Comparison of ENCODE assay signal across 17 cellular contexts in genomic region chr3:87191641-87192040, GRCh38. TPM values are rescaled to one million over a fixed set of nuclear protein-coding genes. Genes with fewer than 3 reads are reported as not detected.
DNase-seq lines count a peak whose midpoint lies in the region; ATAC-seq, FAIRE-seq and TF ChIP-seq lines count a peak whose summit lies in the region.
"Had no signal": no experiment of that assay in that cellular context is flagged by ENCODE, and none has a peak within 500 bp of the region (broad histone marks: within the 10 kb centered on the region; RNA-seq: fewer than 3 reads in every experiment).

No MANE protein-coding gene starts in this region.

- H3K79me2 ChIP-seq in astrocyte (ENCODE audit: insufficient read depth, low read length): no peaks in the 10 kb centered on the region

- in situ Hi-C loops in GM13976 (cut with MboI; ENCODE audit: low sequenced_read_pairs, unreplicated experiment): no loop called here

- FAIRE-seq in H54 (lab: Jason Lieb, UNC) (peak; percentile 15), astrocyte (lab: Jason Lieb, UNC) (no peak), pancreas (lab: Jason Lieb, UNC) (peak; percentile 47), RCC 7860 (lab: Jason Lieb, UNC) (no peak)
- FAIRE-seq: GM12892 had no signal

- TF ChIP-seq CTCF in BJ (IDR thresholded peaks at IDR 0.05; ENCODE audit: insufficient read depth, low read depth, low read length) (no peak), astrocyte (IDR thresholded peaks at IDR 0.05; ENCODE audit: insufficient read depth, low read depth, low read length) (no peak), pancreas (IDR thresholded peaks at IDR 0.05) (no peak), GM13976 (IDR thresholded peaks at IDR 0.05; ENCODE audit: borderline replicate concordance, control extremely low read depth, extremely low read depth, insufficient read depth, missing control alignments) (no peak)

- no peaks in the 10 kb centered on the region for H3K4me1 ChIP-seq in astrocyte (ENCODE audit: insufficient read depth, low read length)
- H3K4me1 ChIP-seq in pancreas: no peaks in the 10 kb centered on the region
- H3K4me1 ChIP-seq: BLaER1 had no signal

- H3K36me3 Mint-ChIP-seq in astrocyte (ENCODE audit: low read depth, unreplicated experiment): no peaks in the 10 kb centered on the region

- H3K27me3 ChIP-seq in BJ (ENCODE audit: control insufficient read depth, insufficient read depth, low read length): no peaks in the 10 kb centered on the region
- H3K27me3 ChIP-seq in astrocyte (ENCODE audit: insufficient read depth, low read length): no peaks in the 10 kb centered on the region
- no peaks in the 10 kb centered on the region for H3K27me3 ChIP-seq in pancreas
- H3K27me3 ChIP-seq: BLaER1 had no signal

- H3K9ac ChIP-seq in astrocyte (ENCODE audit: low read length): no peak overlapping the region
- H3K9ac ChIP-seq: BLaER1 had no signal

- H3K4me1 Mint-ChIP-seq in astrocyte (ENCODE audit: low read depth, unreplicated experiment): no peaks in the 10 kb centered on the region
- H3K4me1 Mint-ChIP-seq: CD8-positive, alpha-beta memory T cell had no signal

- no peak overlapping the region for H3K4me2 ChIP-seq in astrocyte (ENCODE audit: low read length)
- H3K4me2 ChIP-seq: BLaER1 had no signal

- peaks cover 8% of the 10 kb centered on the region for H3K9me3 Mint-ChIP-seq in astrocyte (ENCODE audit: unreplicated experiment)
- H3K9me3 Mint-ChIP-seq: CD8-positive, alpha-beta memory T cell had no signal

- no peak overlapping the region for H3K27ac ChIP-seq in astrocyte (ENCODE audit: low read depth, low read length)
- no peak overlapping the region for H3K27ac ChIP-seq in pancreas
- H3K27ac ChIP-seq: BLaER1 had no signal

- POLR2A ChIA-PET in BJ (lab: Charles Lee): no interaction called here

- intact Hi-C loops in pancreas (cut with DNase I): no loop called here

- H4K20me1 ChIP-seq in astrocyte (ENCODE audit: insufficient read depth, low read length): no peaks in the 10 kb centered on the region
- H4K20me1 ChIP-seq: BLaER1 had no signal

- TF ChIP-seq POLR2A in H54 (IDR thresholded peaks at IDR 0.05; ENCODE audit: low read depth, low read length): no peak

- H3K36me3 ChIP-seq in BJ (ENCODE audit: control insufficient read depth, insufficient read depth, low read length) (no peaks in the 10 kb centered on the region), astrocyte (ENCODE audit: insufficient read depth, low read length) (no peaks in the 10 kb centered on the region), pancreas (no peaks in the 10 kb centered on the region)
- H3K36me3 ChIP-seq: BLaER1 had no signal

- peak; percentile 41 for DNase-seq in BJ (ENCODE audit: low read depth)
- DNase-seq in H54 (ENCODE audit: insufficient read length, low spot score): no peak
- peak; percentile 12 for DNase-seq in astrocyte (ENCODE audit: low read depth)
- no peak for DNase-seq in pancreas
- no peak for DNase-seq in AML-193 (lab: John Stamatoyannopoulos, UW)
- no peak for DNase-seq in RCC 7860 (ENCODE audit: low spot score)
- DNase-seq in GM13976 (ENCODE audit: low spot score): no peak
- DNase-seq: CD8-positive, alpha-beta memory T cell; DMS79 treated with DMSO at 0.1 percent for 48 hours; GF-D8; H7; NCI-H187; NCI-H226; NCI-H524 treated with DMSO at 0.1 percent for 48 hours; SHP77 treated with DMSO at 0.1 percent for 48 hours had no signal

- no peaks in the 10 kb centered on the region for H3K27me3 Mint-ChIP-seq in astrocyte (ENCODE audit: low read depth, unreplicated experiment)

- H3K4me3 ChIP-seq in BJ (ENCODE audit: low read depth, low read length) (no peak overlapping the region), astrocyte (ENCODE audit: insufficient read depth, low read depth, low read length) (no peak overlapping the region), pancreas (no peak overlapping the region)
- H3K4me3 ChIP-seq: BLaER1 had no signal

- no peak overlapping the region for H2AFZ ChIP-seq in astrocyte (ENCODE audit: low read depth, low read length)

- no peaks in the 10 kb centered on the region for H3K9me3 ChIP-seq in astrocyte (ENCODE audit: insufficient read depth, low read depth, low read length)
- no peaks in the 10 kb centered on the region for H3K9me3 ChIP-seq in pancreas

- no peak overlapping the region for H3K27ac Mint-ChIP-seq in astrocyte (ENCODE audit: unreplicated experiment)
- H3K27ac Mint-ChIP-seq: CD8-positive, alpha-beta memory T cell had no signal

- no peak overlapping the region for H3K4me3 Mint-ChIP-seq in astrocyte (ENCODE audit: unreplicated experiment)
- H3K4me3 Mint-ChIP-seq: CD8-positive, alpha-beta memory T cell had no signal

- CTCF ChIA-PET in BJ (lab: Yijun Ruan, JAX): no interaction called here

- no peak for ATAC-seq in pancreas

RNA-seq across cellular contexts. Expression of gene CHMP2B, which starts 35.5 kb away (rescaled TPM):
- polyA plus RNA-seq in BJ (2011; rRNA removed) (13.4 and 21.9 TPM in 2 replicates), pancreas (10 to 100 TPM; 10.3 to 16.2 TPM)
- 3.3 and 4.8 TPM in 2 replicates for polyA minus RNA-seq in BJ (2011; rRNA and poly(A)+ RNA removed)
- total RNA-seq in astrocyte (36.5 and 38.9 TPM in 2 replicates), pancreas (10 to 100 TPM; 19.5 to 29.0 (median 25.3) TPM)

Comparison
In these comparisons a context has a peak if more than half of its experiments do, and no peak if none do; other contexts are left out.
1. DNase-seq: peak in BJ (single experiment) and astrocyte (single experiment); none in H54 (single experiment), pancreas (0 of 6), AML-193 (0 of 2), RCC 7860 (single experiment) and GM13976 (single experiment).